26 cellular contexts compared by ENCODE assay signal in the genomic region with DNA sequence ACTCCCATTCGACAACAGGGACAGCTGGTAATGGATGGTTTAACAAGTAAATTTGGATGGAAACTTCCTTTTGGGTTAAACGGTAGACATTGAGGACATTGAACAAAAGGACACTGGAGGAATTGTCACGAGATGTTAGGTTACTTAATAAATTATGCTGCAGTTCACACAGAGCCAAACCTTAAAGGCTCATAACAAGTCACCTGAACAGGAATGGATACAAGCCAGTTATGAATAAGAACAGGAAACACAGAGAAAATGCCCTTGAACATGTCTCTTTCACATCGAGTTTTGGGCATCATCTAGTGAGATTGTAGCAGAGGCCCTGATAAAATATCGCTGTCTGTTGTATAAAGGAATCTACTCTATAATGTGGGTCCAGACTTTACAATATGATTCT.
DNase-seq lines count a peak whose midpoint lies in the region; ATAC-seq, FAIRE-seq and TF ChIP-seq lines count a peak whose summit lies in the region.
"Had no signal": no experiment of that assay in that cellular context is flagged by ENCODE, and none has a peak within 500 bp of the region (broad histone marks: within the 10 kb centered on the region; RNA-seq: fewer than 3 reads in every experiment).

No MANE protein-coding gene starts in this region.

- H3K27ac Mint-ChIP-seq in activated naive CD4-positive, alpha-beta T cell treated with anti-CD3 and anti-CD28 coated beads for 36 hours, result peak overlapping the region; percentile 65
- no peak overlapping the region for H3K27ac Mint-ChIP-seq in activated naive CD4-positive, alpha-beta T cell treated with anti-CD3 and anti-CD28 coated beads, Interleukin-2, amount 10 ng/mL, durations not matched to agents 7 days and 5 days
- peak overlapping the region; percentile 70 for H3K27ac Mint-ChIP-seq in Calu3 (ENCODE audit: unreplicated experiment)
- H3K27ac Mint-ChIP-seq in activated naive CD8-positive, alpha-beta T cell treated with anti-CD3 and anti-CD28 coated beads for 36 hours, result peak overlapping the region; percentile 31
- H3K27ac Mint-ChIP-seq: activated CD4-positive, alpha-beta T cell treated with anti-CD3 and anti-CD28 coated beads, Interleukin-2, amount 10 ng/mL, durations not matched to agents 7 days and 5 days; stimulated activated naive CD8-positive, alpha-beta T cell treated with anti-CD3 and anti-CD28 coated beads, Interleukin-15, Interleukin-2, amounts not matched to agents 100 ng/mL and 50 ng/mL, for 24 hours had no signal

- no peak for DNase-seq in activated naive CD4-positive, alpha-beta T cell treated with anti-CD3 and anti-CD28 coated beads for 36 hours
- no peak for DNase-seq in activated naive CD4-positive, alpha-beta T cell treated with anti-CD3 and anti-CD28 coated beads, Interleukin-2, amount 10 ng/mL, durations not matched to agents 7 days and 5 days
- DNase-seq in Calu3 (no peak), pancreas (no peak)
- no peak for DNase-seq in activated naive CD8-positive, alpha-beta T cell treated with anti-CD3 and anti-CD28 coated beads for 36 hours
- DNase-seq in stimulated activated CD4-positive, alpha-beta T cell treated with anti-CD3 and anti-CD28 coated beads, Interleukin-1b, Interleukin-23, amount 100 ng/mL, for 48 hours, result no peak
- DNase-seq: activated CD4-positive, alpha-beta T cell treated with anti-CD3 and anti-CD28 coated beads, Interleukin-2, amount 10 ng/mL, durations not matched to agents 7 days and 5 days; Caco-2; cerebellar nuclear complex; dermis blood vessel endothelial cell; DND-41; mesenchymal stem cell; NCI-H446 treated with DMSO at 0.1 percent for 48 hours; small intestine; SW 1271; testis; WERI-Rb-1 had no signal

- 41 to 44% methylated on average over 5 of the region's 5 CpGs for WGBS in pancreas, 2 donors

- H3K9me3 ChIP-seq in pancreas, result no peaks in the 10 kb centered on the region
- H3K9me3 ChIP-seq: Caco-2, testis had no signal

- H3K27me3 ChIP-seq in pancreas, result no peaks in the 10 kb centered on the region
- H3K27me3 ChIP-seq: testis had no signal

- no peak overlapping the region for H3K4me3 ChIP-seq in pancreas
- H3K4me3 ChIP-seq: testis had no signal

- peaks cover 28% of the 10 kb centered on the region for H3K4me1 Mint-ChIP-seq in activated naive CD4-positive, alpha-beta T cell treated with anti-CD3 and anti-CD28 coated beads for 36 hours (ENCODE audit: low read depth)
- peaks cover 9% of the 10 kb centered on the region for H3K4me1 Mint-ChIP-seq in activated naive CD4-positive, alpha-beta T cell treated with anti-CD3 and anti-CD28 coated beads, Interleukin-2, amount 10 ng/mL, durations not matched to agents 7 days and 5 days
- no peaks in the 10 kb centered on the region for H3K4me1 Mint-ChIP-seq in Calu3 (ENCODE audit: low read depth, unreplicated experiment)
- H3K4me1 Mint-ChIP-seq in activated naive CD8-positive, alpha-beta T cell treated with anti-CD3 and anti-CD28 coated beads for 36 hours, result peaks cover 35% of the 10 kb centered on the region

- H3K9me3 Mint-ChIP-seq in activated naive CD4-positive, alpha-beta T cell treated with anti-CD3 and anti-CD28 coated beads for 36 hours, result peaks cover 7% of the 10 kb centered on the region
- H3K9me3 Mint-ChIP-seq in activated naive CD4-positive, alpha-beta T cell treated with anti-CD3 and anti-CD28 coated beads, Interleukin-2, amount 10 ng/mL, durations not matched to agents 7 days and 5 days, result peaks cover 3% of the 10 kb centered on the region
- H3K9me3 Mint-ChIP-seq in Calu3 (ENCODE audit: low read depth, unreplicated experiment), result no peaks in the 10 kb centered on the region
- H3K9me3 Mint-ChIP-seq in activated naive CD8-positive, alpha-beta T cell treated with anti-CD3 and anti-CD28 coated beads for 36 hours, result peaks cover 15% of the 10 kb centered on the region
- H3K9me3 Mint-ChIP-seq: stimulated activated naive CD8-positive, alpha-beta T cell treated with anti-CD3 and anti-CD28 coated beads, Interleukin-15, Interleukin-2, amounts not matched to agents 100 ng/mL and 50 ng/mL, for 24 hours had no signal

- H3K36me3 Mint-ChIP-seq in activated naive CD4-positive, alpha-beta T cell treated with anti-CD3 and anti-CD28 coated beads for 36 hours (ENCODE audit: low read depth), result peaks cover 86% of the 10 kb centered on the region
- peaks cover 98% of the 10 kb centered on the region for H3K36me3 Mint-ChIP-seq in activated naive CD4-positive, alpha-beta T cell treated with anti-CD3 and anti-CD28 coated beads, Interleukin-2, amount 10 ng/mL, durations not matched to agents 7 days and 5 days
- H3K36me3 Mint-ChIP-seq in Calu3 (ENCODE audit: insufficient read depth, unreplicated experiment), result peaks cover 92% of the 10 kb centered on the region
- peaks cover 98% of the 10 kb centered on the region for H3K36me3 Mint-ChIP-seq in activated naive CD8-positive, alpha-beta T cell treated with anti-CD3 and anti-CD28 coated beads for 36 hours

- TF ChIP-seq CTCF in Calu3 (IDR thresholded peaks at IDR 0.05; ENCODE audit: unreplicated experiment) (no peak), pancreas (IDR thresholded peaks at IDR 0.05) (no peak)

- CTCF ChIA-PET in activated naive CD4-positive, alpha-beta T cell treated with anti-CD3 and anti-CD28 coated beads for 36 hours (lab: Charles Lee), result no interaction called here
- CTCF ChIA-PET in activated naive CD4-positive, alpha-beta T cell treated with anti-CD3 and anti-CD28 coated beads, Interleukin-2, amount 10 ng/mL, durations not matched to agents 7 days and 5 days (lab: Charles Lee), result no interaction called here
- CTCF ChIA-PET in Calu3 (lab: Charles Lee), result no interaction called here

- H3K36me3 ChIP-seq in pancreas, result peaks cover 0 to 16% (median 6%) of the 10 kb centered on the region in 3 donors
- H3K36me3 ChIP-seq: WERI-Rb-1 had no signal

- no peaks in the 10 kb centered on the region for H3K27me3 Mint-ChIP-seq in activated naive CD4-positive, alpha-beta T cell treated with anti-CD3 and anti-CD28 coated beads for 36 hours (ENCODE audit: low read depth)
- no peaks in the 10 kb centered on the region for H3K27me3 Mint-ChIP-seq in activated naive CD4-positive, alpha-beta T cell treated with anti-CD3 and anti-CD28 coated beads, Interleukin-2, amount 10 ng/mL, durations not matched to agents 7 days and 5 days
- H3K27me3 Mint-ChIP-seq in Calu3 (ENCODE audit: unreplicated experiment), result no peaks in the 10 kb centered on the region
- no peaks in the 10 kb centered on the region for H3K27me3 Mint-ChIP-seq in activated naive CD8-positive, alpha-beta T cell treated with anti-CD3 and anti-CD28 coated beads for 36 hours
- H3K27me3 Mint-ChIP-seq: activated CD4-positive, alpha-beta T cell treated with anti-CD3 and anti-CD28 coated beads, Interleukin-2, amount 10 ng/mL, durations not matched to agents 7 days and 5 days; stimulated activated naive CD8-positive, alpha-beta T cell treated with anti-CD3 and anti-CD28 coated beads, Interleukin-15, Interleukin-2, amounts not matched to agents 100 ng/mL and 50 ng/mL, for 24 hours had no signal

- FAIRE-seq in pancreas (lab: Jason Lieb, UNC), result no peak
- FAIRE-seq: GM18507, GM19239, H1, small intestine had no signal

- peaks cover 6 to 9% (median 7%) of the 10 kb centered on the region in 3 donors for H3K4me1 ChIP-seq in pancreas
- H3K4me1 ChIP-seq: Caco-2, parathyroid adenoma, testis had no signal

- peak; percentile 15 to 72 (median 60) for ATAC-seq in pancreas
- no peak for ATAC-seq in GM18907 (IDR thresholded peaks at IDR 0.05; ENCODE audit: unreplicated experiment)
- ATAC-seq: esophagus mucosa, left lobe of liver had no signal

- intact Hi-C loops in activated naive CD4-positive, alpha-beta T cell treated with anti-CD3 and anti-CD28 coated beads for 36 hours (cut with micrococcal nuclease), result loop anchor here (1.0 kb wide), 1 partner anchor 10 kb away; no protein-coding TSS in a partner anchor
- intact Hi-C loops in Calu3 (cut with micrococcal nuclease; ENCODE audit: unreplicated experiment) (no loop called here), pancreas (cut with DNase I) (no loop called here)

- H3K4me3 Mint-ChIP-seq in activated naive CD4-positive, alpha-beta T cell treated with anti-CD3 and anti-CD28 coated beads for 36 hours, result no peak overlapping the region
- no peak overlapping the region for H3K4me3 Mint-ChIP-seq in activated naive CD4-positive, alpha-beta T cell treated with anti-CD3 and anti-CD28 coated beads, Interleukin-2, amount 10 ng/mL, durations not matched to agents 7 days and 5 days
- no peak overlapping the region for H3K4me3 Mint-ChIP-seq in Calu3 (ENCODE audit: low read depth, unreplicated experiment)
- no peak overlapping the region for H3K4me3 Mint-ChIP-seq in activated naive CD8-positive, alpha-beta T cell treated with anti-CD3 and anti-CD28 coated beads for 36 hours
- H3K4me3 Mint-ChIP-seq: activated CD4-positive, alpha-beta T cell treated with anti-CD3 and anti-CD28 coated beads, Interleukin-2, amount 10 ng/mL, durations not matched to agents 7 days and 5 days; neural crest cell; stimulated activated naive CD8-positive, alpha-beta T cell treated with anti-CD3 and anti-CD28 coated beads, Interleukin-15, Interleukin-2, amounts not matched to agents 100 ng/mL and 50 ng/mL, for 24 hours had no signal

- BruUV-seq in Calu3 (replicated peaks; lab: Mats Ljungman, UMichigan), result no TSS peak

- H3K27ac ChIP-seq in pancreas, result peak overlapping the region in 1 of 4 donors; percentile 6
- H3K27ac ChIP-seq: parathyroid adenoma, testis, WERI-Rb-1 had no signal
